In the genomic region with DNA sequence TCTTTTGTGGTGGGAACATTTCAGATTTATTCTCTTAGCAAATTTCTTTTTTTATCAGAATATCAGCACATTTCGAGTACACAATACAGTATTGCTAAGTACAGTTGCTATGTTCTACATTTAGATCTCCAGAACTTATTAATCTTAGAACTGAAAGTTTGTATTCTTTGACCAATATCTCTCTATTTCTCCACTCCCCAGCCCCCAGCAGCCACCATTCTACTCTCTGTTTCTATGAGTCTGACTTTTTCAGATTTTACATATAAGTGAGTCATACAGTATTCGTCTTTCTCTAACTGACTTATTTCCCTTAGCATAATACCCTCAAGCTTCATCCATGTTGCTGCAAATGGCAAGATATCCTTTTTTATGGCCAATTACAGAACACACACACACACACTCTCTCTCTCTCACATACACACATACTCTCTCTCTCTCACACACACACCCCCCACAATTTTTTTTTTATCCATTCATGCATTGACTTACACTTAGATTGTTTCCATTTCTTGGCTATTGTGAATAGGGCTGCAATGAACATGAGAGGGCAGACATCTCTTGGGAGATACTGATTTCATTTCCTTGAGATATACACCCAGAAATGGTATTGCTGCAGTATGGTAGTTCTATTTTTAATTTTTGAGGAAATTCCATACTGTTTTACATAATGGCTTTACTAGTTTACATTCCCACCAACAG, we compare ENCODE assay signal across 17 cellular contexts. TPM values are rescaled to one million over a fixed set of nuclear protein-coding genes. Genes with fewer than 3 reads are reported as not detected.
DNase-seq lines count a peak whose midpoint lies in the region; ATAC-seq, FAIRE-seq and TF ChIP-seq lines count a peak whose summit lies in the region.
"Had no signal": no experiment of that assay in that cellular context is flagged by ENCODE, and none has a peak within 500 bp of the region (broad histone marks: within the 10 kb centered on the region; RNA-seq: fewer than 3 reads in every experiment).

No MANE protein-coding gene starts in this region.

- POLR2A ChIA-PET in activated CD4-positive, alpha-beta T cell treated with anti-CD3 and anti-CD28 coated beads, Interleukin-2, amount 10 ng/mL, durations not matched to agents 7 days and 5 days (lab: Charles Lee) = no interaction called here
- POLR2A ChIA-PET in HepG2 (lab: Yijun Ruan, JAX) = no interaction called here

- intact Hi-C loops in HepG2 (cut with micrococcal nuclease; ENCODE audit: unreplicated experiment) = loop anchor here (2.0 to 5.0 kb wide), 2 partner anchors 204 to 314 kb away; no protein-coding TSS in a partner anchor

- H3K9me3 Mint-ChIP-seq in activated CD4-positive, alpha-beta T cell treated with anti-CD3 and anti-CD28 coated beads, Interleukin-2, amount 10 ng/mL, durations not matched to agents 7 days and 5 days = peaks cover 13% of the 10 kb centered on the region

- CTCF ChIA-PET in activated CD4-positive, alpha-beta T cell treated with anti-CD3 and anti-CD28 coated beads, Interleukin-2, amount 10 ng/mL, durations not matched to agents 7 days and 5 days (lab: Charles Lee) = no interaction called here
- CTCF ChIA-PET in HepG2 (lab: Yijun Ruan, JAX; ENCODE audit: low intra/inter-chr PET ratio, low total read pairs) = interaction anchor here (2.6 kb wide), 1 partner anchor 42 kb away, joined by 48 read pairs; no protein-coding TSS in a partner anchor

- no peak for TF ChIP-seq RAD21 in HepG2 (CRISPR knock-in tag; IDR thresholded peaks at IDR 0.05)

- H3K4me2 ChIP-seq in HepG2 (ENCODE audit: low read depth, low read length) = no peak overlapping the region
- H3K4me2 ChIP-seq: A549 had no signal

- no peaks in the 10 kb centered on the region for H3K4me1 ChIP-seq in small intestine (ENCODE audit: control insufficient read depth in 2 of 2, insufficient read depth in 1 of 2, low read depth in 1 of 2, low read length in 1 of 2)
- no peaks in the 10 kb centered on the region for H3K4me1 ChIP-seq in right atrium auricular region
- H3K4me1 ChIP-seq in HepG2 (ENCODE audit: insufficient read depth, low read length) = no peaks in the 10 kb centered on the region
- H3K4me1 ChIP-seq: A549 had no signal

- no peak for TF ChIP-seq POLR2A in HepG2 (IDR thresholded peaks at IDR 0.05; ENCODE audit: insufficient read depth in 1 of 2, low read depth in 2 of 2, low read length in 2 of 2)

- H3K27me3 ChIP-seq in small intestine (ENCODE audit: control insufficient read depth in 2 of 2, insufficient read depth in 2 of 2, low read length in 2 of 2) (peaks cover 0 to 3% of the 10 kb centered on the region in 2 donors), right atrium auricular region (no peaks in the 10 kb centered on the region), HepG2 (ENCODE audit: control insufficient read depth in 1 of 2, insufficient read depth in 2 of 2, low read length in 2 of 2) (no peaks in the 10 kb centered on the region)

- WGBS in small intestine, 3 donors = 49 to 66% (median 56%) methylated on average over 2 of the region's 2 CpGs
- WGBS in HepG2 (ENCODE audit: low lambda C conversion rate) = 0% methylated on average over 2 of the region's 2 CpGs

- H3K27ac ChIP-seq in small intestine (ENCODE audit: low read depth in 1 of 2, low read length in 1 of 2) = no peak overlapping the region
- no peak overlapping the region for H3K27ac ChIP-seq in right atrium auricular region
- H3K27ac ChIP-seq in HepG2 (ENCODE audit: extremely low read length, insufficient read depth, low read length) = no peak overlapping the region
- H3K27ac ChIP-seq: A549, epithelial cell of prostate had no signal

- H3K4me3 ChIP-seq in small intestine (ENCODE audit: low read depth in 1 of 2, low read length in 2 of 2) = no peak overlapping the region
- H3K4me3 ChIP-seq in right atrium auricular region = no peak overlapping the region
- H3K4me3 ChIP-seq in HepG2 (replicated peaks in 1 of 3; ENCODE audit: insufficient read depth in 1 of 3, low read depth in 2 of 3, low read length in 3 of 3) = no peak overlapping the region
- H3K4me3 ChIP-seq: A549, lung had no signal

- no peak for TF ChIP-seq EP300 in HepG2 (IDR thresholded peaks at IDR 0.05; ENCODE audit: low read depth in 2 of 2, low read length in 2 of 2)
- TF ChIP-seq EP300 in HepG2 (CRISPR knock-in tag; IDR thresholded peaks at IDR 0.05; ENCODE audit: borderline replicate concordance) = no peak

- FAIRE-seq in small intestine (lab: Jason Lieb, UNC) = peak; percentile 30
- FAIRE-seq in HepG2 (lab: Jason Lieb, UNC) = no peak
- FAIRE-seq: A549 had no signal

- no peak overlapping the region for H3K27ac Mint-ChIP-seq in activated CD4-positive, alpha-beta T cell treated with anti-CD3 and anti-CD28 coated beads, Interleukin-2, amount 10 ng/mL, durations not matched to agents 7 days and 5 days
- H3K27ac Mint-ChIP-seq: activated naive CD8-positive, alpha-beta T cell treated with anti-CD3 and anti-CD28 coated beads, Interleukin-2, amount 10 ng/mL, durations not matched to agents 7 days and 5 days had no signal

- H3K27me3 Mint-ChIP-seq in activated CD4-positive, alpha-beta T cell treated with anti-CD3 and anti-CD28 coated beads, Interleukin-2, amount 10 ng/mL, durations not matched to agents 7 days and 5 days = peaks cover 36% of the 10 kb centered on the region

- in situ Hi-C loops in HepG2 (cut with HindIII; ENCODE audit: extremely low pct_ligation_motif_present, low pct_unique_long_range_greater_than_20kb) = loop anchor here (5.0 kb wide), 1 partner anchor 44 kb away; no protein-coding TSS in a partner anchor

- H3K36me3 ChIP-seq in small intestine (ENCODE audit: control insufficient read depth in 2 of 2, insufficient read depth in 2 of 2, low read length in 2 of 2) (no peaks in the 10 kb centered on the region), right atrium auricular region (no peaks in the 10 kb centered on the region), HepG2 (replicated peaks in 1 of 2; ENCODE audit: control insufficient read depth in 1 of 2, insufficient read depth in 2 of 2, low read length in 2 of 2) (no peaks in the 10 kb centered on the region)

- no peak overlapping the region for H3K4me3 Mint-ChIP-seq in activated CD4-positive, alpha-beta T cell treated with anti-CD3 and anti-CD28 coated beads, Interleukin-2, amount 10 ng/mL, durations not matched to agents 7 days and 5 days
- H3K4me3 Mint-ChIP-seq: activated naive CD8-positive, alpha-beta T cell treated with anti-CD3 and anti-CD28 coated beads, Interleukin-2, amount 10 ng/mL, durations not matched to agents 7 days and 5 days had no signal

- no peak for TF ChIP-seq CTCF in GM20000 (IDR thresholded peaks at IDR 0.05; ENCODE audit: extremely low read depth, missing control alignments)
- TF ChIP-seq CTCF in right atrium auricular region (IDR thresholded peaks at IDR 0.05) = no peak
- no peak for TF ChIP-seq CTCF in HepG2 (CRISPR knock-in tag; IDR thresholded peaks at IDR 0.05)

- H2AFZ ChIP-seq in HepG2 (ENCODE audit: low read length) = no peak overlapping the region

- ATAC-seq in HG03565 (IDR thresholded peaks at IDR 0.05; ENCODE audit: unreplicated experiment) = peak; percentile 65
- no peak for ATAC-seq in HepG2
- ATAC-seq: A549 had no signal

- H3K79me2 ChIP-seq in HepG2 (ENCODE audit: insufficient read depth, low read length) = no peaks in the 10 kb centered on the region

- DNase-seq in activated CD4-positive, alpha-beta T cell treated with anti-CD3 and anti-CD28 coated beads for 48 hours = peak; percentile 62
- no peak for DNase-seq in activated CD4-positive, alpha-beta T cell treated with anti-CD3 and anti-CD28 coated beads, Interleukin-2, amount 10 ng/mL, durations not matched to agents 7 days and 5 days
- DNase-seq in GM20000 (ENCODE audit: low spot score) (peak; percentile 30), small intestine (no peak), right atrium auricular region (ENCODE audit: low spot score) (no peak), middle frontal gyrus (ENCODE audit: extremely low spot score, low spot score) (no peak), HepG2 (ENCODE audit: low spot score) (no peak)
- DNase-seq: activated CD4-positive, alpha-beta T cell treated with anti-CD3 and anti-CD28 coated beads for 1 hour; activated naive CD8-positive, alpha-beta T cell treated with anti-CD3 and anti-CD28 coated beads, Interleukin-2, amount 10 ng/mL, durations not matched to agents 7 days and 5 days; NCI-H2107; SW 1271 had no signal

- H3K9ac ChIP-seq in HepG2 (ENCODE audit: insufficient read depth, low read depth, low read length) = no peak overlapping the region

- H4K20me1 ChIP-seq in HepG2 (ENCODE audit: insufficient read depth, low read length) = no peaks in the 10 kb centered on the region

- BruUV-seq in HepG2 (replicated peaks; lab: Mats Ljungman, UMichigan) = no TSS peak

- H3K36me3 Mint-ChIP-seq in activated CD4-positive, alpha-beta T cell treated with anti-CD3 and anti-CD28 coated beads, Interleukin-2, amount 10 ng/mL, durations not matched to agents 7 days and 5 days (ENCODE audit: low read depth) = no peaks in the 10 kb centered on the region

- no peaks in the 10 kb centered on the region for H3K9me3 ChIP-seq in small intestine (ENCODE audit: control insufficient read depth, low read depth)
- peaks cover 0 to 9% of the 10 kb centered on the region in 2 donors for H3K9me3 ChIP-seq in right atrium auricular region
- peaks cover 22% of the 10 kb centered on the region; the same call in 1 of the 2 replicates for H3K9me3 ChIP-seq in HepG2 (ENCODE audit: low read length)

- H3K4me1 Mint-ChIP-seq in activated CD4-positive, alpha-beta T cell treated with anti-CD3 and anti-CD28 coated beads, Interleukin-2, amount 10 ng/mL, durations not matched to agents 7 days and 5 days = no peaks in the 10 kb centered on the region
- H3K4me1 Mint-ChIP-seq: activated naive CD8-positive, alpha-beta T cell treated with anti-CD3 and anti-CD28 coated beads, Interleukin-2, amount 10 ng/mL, durations not matched to agents 7 days and 5 days had no signal

RNA-seq across cellular contexts. Expression of a gene that starts 15.7 kb away (rescaled TPM):
- not detected for total RNA-seq in activated CD4-positive, alpha-beta T cell treated with anti-CD3 and anti-CD28 coated beads, Interleukin-2, amount 10 ng/mL, durations not matched to agents 7 days and 5 days
- polyA plus RNA-seq in small intestine = not detected
- not detected for total RNA-seq in right atrium auricular region
- total RNA-seq in HepG2 (2016; rRNA removed; fragmentation: Illumina TruSeq; extraction: Trizol) = not detected in 2 replicates
- not detected in 2 replicates for total RNA-seq in HepG2 (2016; cell fraction: cytosol; rRNA removed; fragmentation: Illumina TruSeq; extraction: Trizol; ENCODE audit: low read depth)
- total RNA-seq in HepG2 (2016; cell fraction: insoluble cytoplasmic fraction; rRNA removed; fragmentation: Illumina TruSeq; extraction: Trizol) = not detected in 2 replicates
- not detected in 2 replicates for total RNA-seq in HepG2 (2016; cell fraction: membrane; rRNA removed; fragmentation: Illumina TruSeq; extraction: Trizol)
- total RNA-seq in HepG2 (2016; cell fraction: nucleus; rRNA removed; fragmentation: Illumina TruSeq; extraction: Trizol) = not detected in 2 replicates
- not detected in 2 replicates for polyA plus RNA-seq in HepG2 (2011; rRNA removed)
- polyA plus RNA-seq in HepG2 (2011; cell fraction: cytosol; rRNA removed) = not detected in 2 replicates
- polyA plus RNA-seq in HepG2 (2011; cell fraction: nucleus; rRNA removed) = not detected in 2 replicates
- not detected in 2 replicates for polyA plus RNA-seq in HepG2 (2012)
- polyA plus RNA-seq in HepG2 (2016; cell fraction: cytosol; fragmentation: Illumina TruSeq; extraction: Trizol; ENCODE audit: low read depth) = not detected in 2 replicates
- polyA plus RNA-seq in HepG2 (2016; cell fraction: insoluble cytoplasmic fraction; fragmentation: Illumina TruSeq; extraction: Trizol; ENCODE audit: low read depth) = not detected in 2 replicates
- polyA plus RNA-seq in HepG2 (2016; cell fraction: membrane; fragmentation: Illumina TruSeq; extraction: Trizol; ENCODE audit: low read depth) = not detected in 2 replicates
- polyA plus RNA-seq in HepG2 (2016; cell fraction: nucleus; fragmentation: Illumina TruSeq; extraction: Trizol; ENCODE audit: insufficient read depth, low read depth) = not detected in 2 replicates
- not detected in 2 replicates for polyA minus RNA-seq in HepG2 (2011; rRNA and poly(A)+ RNA removed; ENCODE audit: low replicate concordance)
- not detected in 2 replicates for polyA minus RNA-seq in HepG2 (2011; cell fraction: cytosol; rRNA and poly(A)+ RNA removed)
- polyA minus RNA-seq in HepG2 (2011; cell fraction: nucleus; rRNA and poly(A)+ RNA removed) = not detected in 2 replicates
- total RNA-seq: activated naive CD8-positive, alpha-beta T cell treated with anti-CD3 and anti-CD28 coated beads, Interleukin-2, amount 10 ng/mL, durations not matched to agents 7 days and 5 days; cerebellum; lung; urinary bladder had no signal
- polyA plus RNA-seq: A549, lung, urinary bladder had no signal

RNA-seq across cellular contexts. Expression of a gene that starts 28.1 kb away (rescaled TPM):
- under 1 TPM; 0.05 to 0.06 TPM for total RNA-seq in activated CD4-positive, alpha-beta T cell treated with anti-CD3 and anti-CD28 coated beads, Interleukin-2, amount 10 ng/mL, durations not matched to agents 7 days and 5 days
- polyA plus RNA-seq in small intestine = under 1 TPM in 1 of 3 donors, not detected in 2; 0.12 TPM
- under 1 TPM; 0.04 to 0.12 TPM for total RNA-seq in right atrium auricular region
- not detected in 2 replicates for total RNA-seq in HepG2 (2016; rRNA removed; fragmentation: Illumina TruSeq; extraction: Trizol)
- total RNA-seq in HepG2 (2016; cell fraction: cytosol; rRNA removed; fragmentation: Illumina TruSeq; extraction: Trizol; ENCODE audit: low read depth) = not detected in 2 replicates
- not detected in 2 replicates for total RNA-seq in HepG2 (2016; cell fraction: insoluble cytoplasmic fraction; rRNA removed; fragmentation: Illumina TruSeq; extraction: Trizol)
- not detected in 2 replicates for total RNA-seq in HepG2 (2016; cell fraction: membrane; rRNA removed; fragmentation: Illumina TruSeq; extraction: Trizol)
- total RNA-seq in HepG2 (2016; cell fraction: nucleus; rRNA removed; fragmentation: Illumina TruSeq; extraction: Trizol) = not detected in 2 replicates
- polyA plus RNA-seq in HepG2 (2011; rRNA removed) = not detected in 2 replicates
- polyA plus RNA-seq in HepG2 (2011; cell fraction: cytosol; rRNA removed) = not detected in 2 replicates
- polyA plus RNA-seq in HepG2 (2011; cell fraction: nucleus; rRNA removed) = not detected in 2 replicates
- polyA plus RNA-seq in HepG2 (2012) = not detected in 2 replicates
- not detected in 2 replicates for polyA plus RNA-seq in HepG2 (2016; cell fraction: cytosol; fragmentation: Illumina TruSeq; extraction: Trizol; ENCODE audit: low read depth)
- not detected in 2 replicates for polyA plus RNA-seq in HepG2 (2016; cell fraction: insoluble cytoplasmic fraction; fragmentation: Illumina TruSeq; extraction: Trizol; ENCODE audit: low read depth)
- not detected in 2 replicates for polyA plus RNA-seq in HepG2 (2016; cell fraction: membrane; fragmentation: Illumina TruSeq; extraction: Trizol; ENCODE audit: low read depth)
- not detected in 2 replicates for polyA plus RNA-seq in HepG2 (2016; cell fraction: nucleus; fragmentation: Illumina TruSeq; extraction: Trizol; ENCODE audit: insufficient read depth, low read depth)
- not detected in 2 replicates for polyA minus RNA-seq in HepG2 (2011; rRNA and poly(A)+ RNA removed; ENCODE audit: low replicate concordance)
- polyA minus RNA-seq in HepG2 (2011; cell fraction: cytosol; rRNA and poly(A)+ RNA removed) = not detected in 2 replicates
- polyA minus RNA-seq in HepG2 (2011; cell fraction: nucleus; rRNA and poly(A)+ RNA removed) = not detected in 2 replicates
- total RNA-seq: urinary bladder had no signal

RNA-seq across cellular contexts. Expression of a gene that starts 54.4 kb away (rescaled TPM):
- total RNA-seq in activated CD4-positive, alpha-beta T cell treated with anti-CD3 and anti-CD28 coated beads, Interleukin-2, amount 10 ng/mL, durations not matched to agents 7 days and 5 days = not detected
- polyA plus RNA-seq in small intestine = not detected
- not detected for total RNA-seq in right atrium auricular region
- total RNA-seq in HepG2 (2016; rRNA removed; fragmentation: Illumina TruSeq; extraction: Trizol) = not detected in 2 replicates
- total RNA-seq in HepG2 (2016; cell fraction: cytosol; rRNA removed; fragmentation: Illumina TruSeq; extraction: Trizol; ENCODE audit: low read depth) = not detected in 2 replicates
- not detected in 2 replicates for total RNA-seq in HepG2 (2016; cell fraction: insoluble cytoplasmic fraction; rRNA removed; fragmentation: Illumina TruSeq; extraction: Trizol)
- not detected in 2 replicates for total RNA-seq in HepG2 (2016; cell fraction: membrane; rRNA removed; fragmentation: Illumina TruSeq; extraction: Trizol)
- not detected in 2 replicates for total RNA-seq in HepG2 (2016; cell fraction: nucleus; rRNA removed; fragmentation: Illumina TruSeq; extraction: Trizol)
- polyA plus RNA-seq in HepG2 (2011; rRNA removed) = not detected in 2 replicates
- not detected in 2 replicates for polyA plus RNA-seq in HepG2 (2011; cell fraction: cytosol; rRNA removed)
- polyA plus RNA-seq in HepG2 (2011; cell fraction: nucleus; rRNA removed) = not detected in 2 replicates
- polyA plus RNA-seq in HepG2 (2012) = not detected in 2 replicates
- not detected in 2 replicates for polyA plus RNA-seq in HepG2 (2016; cell fraction: cytosol; fragmentation: Illumina TruSeq; extraction: Trizol; ENCODE audit: low read depth)
- not detected in 2 replicates for polyA plus RNA-seq in HepG2 (2016; cell fraction: insoluble cytoplasmic fraction; fragmentation: Illumina TruSeq; extraction: Trizol; ENCODE audit: low read depth)
- not detected in 2 replicates for polyA plus RNA-seq in HepG2 (2016; cell fraction: membrane; fragmentation: Illumina TruSeq; extraction: Trizol; ENCODE audit: low read depth)
- polyA plus RNA-seq in HepG2 (2016; cell fraction: nucleus; fragmentation: Illumina TruSeq; extraction: Trizol; ENCODE audit: insufficient read depth, low read depth) = not detected in 2 replicates
- polyA minus RNA-seq in HepG2 (2011; rRNA and poly(A)+ RNA removed; ENCODE audit: low replicate concordance) = not detected in 2 replicates
- polyA minus RNA-seq in HepG2 (2011; cell fraction: cytosol; rRNA and poly(A)+ RNA removed) = not detected in 2 replicates
- polyA minus RNA-seq in HepG2 (2011; cell fraction: nucleus; rRNA and poly(A)+ RNA removed) = not detected in 2 replicates
- total RNA-seq: activated naive CD8-positive, alpha-beta T cell treated with anti-CD3 and anti-CD28 coated beads, Interleukin-2, amount 10 ng/mL, durations not matched to agents 7 days and 5 days; cerebellum; lung; urinary bladder had no signal
- polyA plus RNA-seq: A549, lung, urinary bladder had no signal

Comparison
In these comparisons a context has a peak if more than half of its experiments do, and no peak if none do; other contexts are left out.
1. DNase-seq: peak in activated CD4-positive, alpha-beta T cell treated with anti-CD3 and anti-CD28 coated beads for 48 hours (single experiment) and GM20000 (single experiment); none in activated CD4-positive, alpha-beta T cell treated with anti-CD3 and anti-CD28 coated beads, Interleukin-2, amount 10 ng/mL, durations not matched to agents 7 days and 5 days (single experiment), small intestine (single experiment), right atrium auricular region (single experiment), middle frontal gyrus (single experiment) and HepG2 (single experiment).